10 cellular contexts compared by ENCODE assay signal in the genomic region with DNA sequence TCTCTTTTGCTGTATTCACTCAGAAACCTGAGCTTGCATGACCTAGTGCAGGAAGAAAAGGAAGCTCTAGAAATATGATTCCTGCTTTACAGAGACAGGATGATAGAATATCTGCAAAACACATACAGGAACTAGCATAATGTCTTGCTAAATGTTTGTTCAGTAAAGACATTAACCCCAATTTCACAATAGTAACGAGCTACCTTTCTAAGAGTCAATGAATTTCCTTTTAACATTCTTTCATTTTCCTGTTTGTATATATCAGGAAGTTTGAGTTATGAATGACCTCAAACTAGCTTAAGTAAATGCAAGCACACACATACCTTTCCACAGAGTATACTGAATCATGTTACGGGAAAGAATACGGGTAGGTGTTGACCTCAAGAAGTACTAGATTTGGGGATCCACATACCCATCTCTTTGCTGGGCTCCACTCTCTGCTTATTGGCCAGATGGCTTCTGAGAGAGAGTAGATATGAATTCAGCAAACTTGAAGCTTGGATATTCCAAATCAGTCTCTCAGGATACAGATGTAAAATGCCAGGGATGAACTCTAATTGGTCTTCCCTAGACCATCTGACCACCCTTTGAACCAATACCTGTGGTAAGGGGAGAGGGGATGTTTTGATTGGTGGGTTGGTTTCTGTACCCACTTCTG. TPM values are rescaled to one million over a fixed set of nuclear protein-coding genes. Genes with fewer than 3 reads are reported as not detected.
A peak's percentile ranks its signal among the peaks of the same experiment; 100 is the strongest.
DNase-seq lines count a peak whose midpoint lies in the region; ATAC-seq and TF ChIP-seq lines count a peak whose summit lies in the region.
"Had no signal": no experiment of that assay in that cellular context is flagged by ENCODE, and none has a peak within 500 bp of the region (broad histone marks: within the 10 kb centered on the region; RNA-seq: fewer than 3 reads in every experiment).

No MANE protein-coding gene starts in this region.

- intact Hi-C loops in breast epithelium (cut with DNase I; ENCODE audit: low total_unique reads): no loop called here

- TF ChIP-seq CTCF in LNCaP clone FGC (IDR thresholded peaks at IDR 0.05; ENCODE audit: control insufficient read depth, extremely low read depth, insufficient read depth): no peak
- no peak for TF ChIP-seq CTCF in breast epithelium (IDR thresholded peaks at IDR 0.05)
- no peak for TF ChIP-seq CTCF in mesothelial cell of epicardium (IDR thresholded peaks at IDR 0.05; ENCODE audit: unreplicated experiment)
- no peak for TF ChIP-seq CTCF in WERI-Rb-1 (IDR thresholded peaks at IDR 0.05; ENCODE audit: low read depth, low read length)

- H3K9me3 Mint-ChIP-seq in mesothelial cell of epicardium: no peaks in the 10 kb centered on the region
- H3K9me3 Mint-ChIP-seq: activated CD4-positive, alpha-beta T cell treated with anti-CD3 and anti-CD28 coated beads, Interleukin-2, amount 10 ng/mL, durations not matched to agents 24 days and 14 days had no signal

- no peaks in the 10 kb centered on the region for H3K27me3 Mint-ChIP-seq in mesothelial cell of epicardium (ENCODE audit: low read depth)

- no peaks in the 10 kb centered on the region for H3K9me3 ChIP-seq in breast epithelium
- H3K9me3 ChIP-seq in WERI-Rb-1 (ENCODE audit: severe bottlenecking): no peaks in the 10 kb centered on the region
- H3K9me3 ChIP-seq: suprapubic skin had no signal

- DNase-seq in DMS53 (lab: John Stamatoyannopoulos, UW) (peak; percentile 58), LNCaP clone FGC (ENCODE audit: low read depth) (no peak), breast epithelium (ENCODE audit: low spot score in 2 of 2) (no peak), mesothelial cell of epicardium (ENCODE audit: low spot score in 2 of 2, unreplicated experiment in 2 of 2) (no peak), WERI-Rb-1 (no peak), NCI-H1417 (lab: John Stamatoyannopoulos, UW) (no peak)
- DNase-seq: activated CD4-positive, alpha-beta T cell treated with anti-CD3 and anti-CD28 coated beads, Interleukin-2, amount 10 ng/mL, durations not matched to agents 24 days and 14 days had no signal

- peak overlapping the region; percentile 18 for H3K4me3 ChIP-seq in LNCaP clone FGC (ENCODE audit: low read depth, low read length)
- no peak overlapping the region for H3K4me3 ChIP-seq in breast epithelium
- no peak overlapping the region for H3K4me3 ChIP-seq in WERI-Rb-1 (ENCODE audit: low read depth, low read length)
- H3K4me3 ChIP-seq: suprapubic skin had no signal

- peaks cover 13% of the 10 kb centered on the region for H3K4me1 Mint-ChIP-seq in mesothelial cell of epicardium

- no peak overlapping the region for H3K4me3 Mint-ChIP-seq in mesothelial cell of epicardium
- H3K4me3 Mint-ChIP-seq: activated CD4-positive, alpha-beta T cell treated with anti-CD3 and anti-CD28 coated beads, Interleukin-2, amount 10 ng/mL, durations not matched to agents 24 days and 14 days had no signal

- H3K36me3 ChIP-seq in breast epithelium: no peaks in the 10 kb centered on the region
- no peaks in the 10 kb centered on the region for H3K36me3 ChIP-seq in WERI-Rb-1
- H3K36me3 ChIP-seq: suprapubic skin had no signal

- TF ChIP-seq POLR2A in breast epithelium (IDR thresholded peaks at IDR 0.05): no peak

- no peak for ATAC-seq in GM19395 (IDR thresholded peaks at IDR 0.05; ENCODE audit: unreplicated experiment)
- no peak for ATAC-seq in GM19397 (IDR thresholded peaks at IDR 0.05; ENCODE audit: unreplicated experiment)

- no peaks in the 10 kb centered on the region for H3K36me3 Mint-ChIP-seq in mesothelial cell of epicardium

- no peaks in the 10 kb centered on the region for H3K4me1 ChIP-seq in breast epithelium
- H3K4me1 ChIP-seq: suprapubic skin had no signal

- H3K27me3 ChIP-seq in breast epithelium (no peaks in the 10 kb centered on the region), WERI-Rb-1 (ENCODE audit: insufficient read depth, low read depth, severe bottlenecking) (no peaks in the 10 kb centered on the region)
- H3K27me3 ChIP-seq: suprapubic skin had no signal

- H3K27ac ChIP-seq in breast epithelium (peak overlapping the region; percentile 4 to 11), WERI-Rb-1 (no peak overlapping the region)
- H3K27ac ChIP-seq: suprapubic skin had no signal

- peak overlapping the region; percentile 78 for H3K27ac Mint-ChIP-seq in mesothelial cell of epicardium
- H3K27ac Mint-ChIP-seq: activated CD4-positive, alpha-beta T cell treated with anti-CD3 and anti-CD28 coated beads, Interleukin-2, amount 10 ng/mL, durations not matched to agents 24 days and 14 days had no signal

RNA-seq across cellular contexts. Expression of gene ACSL3, which starts 18.2 kb away (rescaled TPM):
- 100 to 1,000 TPM in 1 of 3 donors, 10 to 100 TPM in 2; 50.9 to 115 (median 74.4) TPM for total RNA-seq in breast epithelium
- total RNA-seq in mesothelial cell of epicardium: 74.5 to 84.3 TPM (median 81.6 TPM) in 3 replicates
